Comparison of ENCODE assay signal across 8 cellular contexts in genomic region chr10:98664329-98665042, GRCh38.
DNase-seq lines count a peak whose midpoint lies in the region; ATAC-seq and TF ChIP-seq lines count a peak whose summit lies in the region.

No MANE protein-coding gene starts in this region.

- peaks cover 4 to 14% (median 9%) of the 10 kb centered on the region in 3 donors for H3K27me3 Mint-ChIP-seq in CD14-positive monocyte (ENCODE audit: low read depth in 3 of 3)

- H3K4me3 ChIP-seq in iPS-15b (ENCODE audit: low read depth, low read length), result no peak overlapping the region

- DNase-seq in CD14-positive monocyte (ENCODE audit: low spot score) (no peak), LoVo (ENCODE audit: low spot score) (peak; percentile 64), activated T-cell treated with anti-CD3 and anti-CD28 coated beads for 24 hours (ENCODE audit: low read depth) (peak; percentile 1), globus pallidus (ENCODE audit: low spot score) (no peak)
- peak; percentile 27 for DNase-seq in stimulated activated naive CD8-positive, alpha-beta T cell treated with anti-CD3 and anti-CD28 coated beads, Interleukin-15, Interleukin-2, amounts not matched to agents 100 U/mL and 50 U/mL, for 24 hours

- no peak overlapping the region for H3K4me3 Mint-ChIP-seq in CD14-positive monocyte

- no peaks in the 10 kb centered on the region for H3K27me3 ChIP-seq in iPS-15b (ENCODE audit: control insufficient read depth, insufficient read depth, low read length)

- ATAC-seq in GM19328 (IDR thresholded peaks at IDR 0.05; ENCODE audit: unreplicated experiment) (peak; percentile 75), HG02588 (IDR thresholded peaks at IDR 0.05; ENCODE audit: unreplicated experiment) (no peak)
- peak; percentile 36 for ATAC-seq in stimulated activated naive CD8-positive, alpha-beta T cell treated with anti-CD3 and anti-CD28 coated beads, Interleukin-15, Interleukin-2, amounts not matched to agents 100 U/mL and 50 U/mL, for 24 hours

- peaks cover 10% of the 10 kb centered on the region for H3K9me3 ChIP-seq in iPS-15b (ENCODE audit: control insufficient read depth, insufficient read depth, low read length)

- H3K36me3 Mint-ChIP-seq in CD14-positive monocyte, result no peaks in the 10 kb centered on the region

- H3K36me3 ChIP-seq in iPS-15b (ENCODE audit: control insufficient read depth, insufficient read depth, low read length), result no peaks in the 10 kb centered on the region

- no peaks in the 10 kb centered on the region for H3K4me1 ChIP-seq in iPS-15b (ENCODE audit: control insufficient read depth, insufficient read depth, low read length)

- peaks cover 8 to 15% (median 13%) of the 10 kb centered on the region in 7 donors for H3K9me3 Mint-ChIP-seq in CD14-positive monocyte

- H3K4me1 Mint-ChIP-seq in CD14-positive monocyte, result no peaks in the 10 kb centered on the region

- intact Hi-C loops in CD14-positive monocyte (cut with micrococcal nuclease), result loop anchor here (2.0 to 5.0 kb wide), 2 partner anchors 196 to 197 kb away; no protein-coding TSS in a partner anchor

- TF ChIP-seq CTCF in CD14-positive monocyte (IDR thresholded peaks at IDR 0.05), result peak; percentile 74

- H3K9ac ChIP-seq in iPS-15b (ENCODE audit: low read depth, low read length), result peak overlapping the region; percentile 32

- H3K27ac Mint-ChIP-seq in CD14-positive monocyte, result no peak overlapping the region

Comparison
In these comparisons a context has a peak if more than half of its experiments do, and no peak if none do; other contexts are left out.
1. DNase-seq: peak in LoVo (single experiment), activated T-cell treated with anti-CD3 and anti-CD28 coated beads for 24 hours (single experiment) and stimulated activated naive CD8-positive, alpha-beta T cell treated with anti-CD3 and anti-CD28 coated beads, Interleukin-15, Interleukin-2, amounts not matched to agents 100 U/mL and 50 U/mL, for 24 hours (single experiment); none in CD14-positive monocyte (single experiment) and globus pallidus (single experiment).